1 cellular context compared by ENCODE assay signal in genomic region chr18:59093668-59094067, GRCh38.
TF ChIP-seq lines count a peak whose summit lies in the region.

No MANE protein-coding gene starts in this region.

TF ChIP-seq in SK-N-SH, 30 proteins besides CTCF, POLR2A, EP300 and RAD21 (continued from another document):
- TF ChIP-seq TEAD4 (IDR thresholded peaks at IDR 0.05; ENCODE audit: borderline replicate concordance, insufficient read depth) = no peak
